In genomic region chr14:35949933-35950332, GRCh38 we compare ENCODE assay signal across 13 cellular contexts.
DNase-seq lines count a peak whose midpoint lies in the region; ATAC-seq and TF ChIP-seq lines count a peak whose summit lies in the region.
"Had no signal": no experiment of that assay in that cellular context is flagged by ENCODE, and none has a peak within 500 bp of the region (broad histone marks: within the 10 kb centered on the region; RNA-seq: fewer than 3 reads in every experiment).

No MANE protein-coding gene starts in this region.

- no peak overlapping the region for H3K4me2 ChIP-seq in GM23338
- H3K4me2 ChIP-seq: PC-9 had no signal

- no peaks in the 10 kb centered on the region for H3K9me2 ChIP-seq in GM23338 (ENCODE audit: insufficient read depth)

- H3K4me3 ChIP-seq in GM23338 (no peak overlapping the region), psoas muscle (no peak overlapping the region), gastrocnemius medialis (no peak overlapping the region)
- H3K4me3 ChIP-seq: PC-9, uterus had no signal

- WGBS in psoas muscle, 3 donors, result 37 to 47% (median 47%) methylated on average over 1 of the region's 1 CpG

- H3K4me3 Mint-ChIP-seq in GM23338 (no peak overlapping the region), mesothelial cell of epicardium (no peak overlapping the region)
- H3K4me3 Mint-ChIP-seq: stimulated activated memory B cell treated with anti-CD40 and anti-IgM and Interleukin-4, amounts not matched to agents 10 μg/mL and 1 μg/mL and 100 μg/mL, for 72 hours had no signal

- H3K36me3 Mint-ChIP-seq in GM23338 (ENCODE audit: low read depth), result no peaks in the 10 kb centered on the region; the same call in 2 of the 3 replicates
- H3K36me3 Mint-ChIP-seq in mesothelial cell of epicardium, result no peaks in the 10 kb centered on the region
- H3K36me3 Mint-ChIP-seq: stimulated activated memory B cell treated with anti-CD40 and anti-IgM and Interleukin-4, amounts not matched to agents 10 μg/mL and 1 μg/mL and 100 μg/mL, for 72 hours had no signal

- H3K27ac Mint-ChIP-seq in GM23338 (no peak overlapping the region), mesothelial cell of epicardium (peak overlapping the region; percentile 19)
- H3K27ac Mint-ChIP-seq: stimulated activated memory B cell treated with anti-CD40 and anti-IgM and Interleukin-4, amounts not matched to agents 10 μg/mL and 1 μg/mL and 100 μg/mL, for 72 hours had no signal

- H3K79me2 ChIP-seq in GM23338 (replicated peaks; ENCODE audit: insufficient read depth), result no peaks in the 10 kb centered on the region

- no peak overlapping the region for H2AFZ ChIP-seq in GM23338
- H2AFZ ChIP-seq: PC-9 had no signal

- H3K27me3 ChIP-seq in GM23338 (ENCODE audit: insufficient read depth) (no peaks in the 10 kb centered on the region), psoas muscle (ENCODE audit: insufficient read depth in 3 of 3, low read length in 2 of 3) (peaks cover 0 to 3% (median 0%) of the 10 kb centered on the region in 3 donors), gastrocnemius medialis (no peaks in the 10 kb centered on the region)
- H3K27me3 ChIP-seq: uterus had no signal

- H3K27ac ChIP-seq in GM23338 (ENCODE audit: low read depth), result no peak overlapping the region
- no peak overlapping the region for H3K27ac ChIP-seq in psoas muscle
- H3K27ac ChIP-seq in gastrocnemius medialis, result no peak overlapping the region
- H3K27ac ChIP-seq: PC-9, uterus had no signal

- ATAC-seq in GM23338, result no peak
- ATAC-seq in HG02759 (IDR thresholded peaks at IDR 0.05; ENCODE audit: unreplicated experiment), result no peak
- no peak for ATAC-seq in psoas muscle
- no peak for ATAC-seq in GM18519 (IDR thresholded peaks at IDR 0.05; ENCODE audit: low FRiP score, unreplicated experiment)
- ATAC-seq in gastrocnemius medialis, result no peak
- ATAC-seq: stimulated activated memory B cell treated with anti-CD40 and anti-IgM and Interleukin-4, amounts not matched to agents 10 μg/mL and 1 μg/mL and 100 μg/mL, for 72 hours had no signal

- no peaks in the 10 kb centered on the region for H3F3A ChIP-seq in GM23338 (replicated peaks; ENCODE audit: low read depth)

- peaks cover 23% of the 10 kb centered on the region for H3K4me1 Mint-ChIP-seq in GM23338
- H3K4me1 Mint-ChIP-seq in mesothelial cell of epicardium, result peaks cover 6% of the 10 kb centered on the region
- H3K4me1 Mint-ChIP-seq: stimulated activated memory B cell treated with anti-CD40 and anti-IgM and Interleukin-4, amounts not matched to agents 10 μg/mL and 1 μg/mL and 100 μg/mL, for 72 hours had no signal

- H3K4me1 ChIP-seq in GM23338 (ENCODE audit: insufficient read depth), result peaks cover 19% of the 10 kb centered on the region
- no peaks in the 10 kb centered on the region for H3K4me1 ChIP-seq in psoas muscle
- no peaks in the 10 kb centered on the region for H3K4me1 ChIP-seq in gastrocnemius medialis
- H3K4me1 ChIP-seq: uterus had no signal

- no peaks in the 10 kb centered on the region for H4K20me1 ChIP-seq in GM23338 (replicated peaks; ENCODE audit: insufficient read depth)

- H3K9me3 ChIP-seq in psoas muscle (no peaks in the 10 kb centered on the region), gastrocnemius medialis (no peaks in the 10 kb centered on the region)
- H3K9me3 ChIP-seq: uterus had no signal

- TF ChIP-seq CTCF in GM23338 (conservative IDR thresholded peaks at IDR 0.05; ENCODE audit: low read depth in 2 of 2) (no peak), mesothelial cell of epicardium (IDR thresholded peaks at IDR 0.05; ENCODE audit: unreplicated experiment) (no peak), psoas muscle (IDR thresholded peaks at IDR 0.05) (no peak), gastrocnemius medialis (IDR thresholded peaks at IDR 0.05 in 4 of 5, conservative IDR thresholded peaks at IDR 0.05 in 1 of 5) (no peak)

- no peaks in the 10 kb centered on the region for H3K36me3 ChIP-seq in GM23338 (ENCODE audit: insufficient read depth)
- no peaks in the 10 kb centered on the region for H3K36me3 ChIP-seq in psoas muscle (ENCODE audit: insufficient read depth in 1 of 2, low read depth in 1 of 2)
- no peaks in the 10 kb centered on the region for H3K36me3 ChIP-seq in gastrocnemius medialis
- H3K36me3 ChIP-seq: uterus had no signal

- in situ Hi-C loops in gastrocnemius medialis (cut with MboI; ENCODE audit: low sequenced_read_pairs in 4 of 4), result no loop called here

- H3K9me3 Mint-ChIP-seq in GM23338 (no peaks in the 10 kb centered on the region), mesothelial cell of epicardium (no peaks in the 10 kb centered on the region)
- H3K9me3 Mint-ChIP-seq: stimulated activated memory B cell treated with anti-CD40 and anti-IgM and Interleukin-4, amounts not matched to agents 10 μg/mL and 1 μg/mL and 100 μg/mL, for 72 hours had no signal

- no peaks in the 10 kb centered on the region for H3K27me3 Mint-ChIP-seq in GM23338 (ENCODE audit: insufficient read depth, low read depth, poor library complexity)
- peaks cover 2% of the 10 kb centered on the region for H3K27me3 Mint-ChIP-seq in mesothelial cell of epicardium (ENCODE audit: low read depth)
- H3K27me3 Mint-ChIP-seq: stimulated activated memory B cell treated with anti-CD40 and anti-IgM and Interleukin-4, amounts not matched to agents 10 μg/mL and 1 μg/mL and 100 μg/mL, for 72 hours had no signal

- no peak for TF ChIP-seq POLR2A in gastrocnemius medialis (IDR thresholded peaks at IDR 0.05)

- DNase-seq in GM23338 (ENCODE audit: low spot score), result peak; percentile 44
- DNase-seq in NCI-H2029 (lab: John Stamatoyannopoulos, UW), result peak; percentile 99
- peak; percentile 86 for DNase-seq in astrocyte of the hippocampus (ENCODE audit: low read depth, low spot score)
- no peak for DNase-seq in mesothelial cell of epicardium (ENCODE audit: low spot score in 2 of 2, unreplicated experiment in 2 of 2)
- DNase-seq in psoas muscle, result no peak
- DNase-seq in gastrocnemius medialis, result no peak
- DNase-seq: IMR-90, NCI-H1694 treated with DMSO at 0.1 percent for 48 hours, PC-9, uterus had no signal

- intact Hi-C loops in psoas muscle (cut with DNase I), result no loop called here
- intact Hi-C loops in gastrocnemius medialis (cut with DNase I; ENCODE audit: low total_unique reads), result no loop called here

TF ChIP-seq in GM23338, 12 proteins besides CTCF, POLR2A, EP300 and RAD21:
- TF ChIP-seq ZNF331 (CRISPR knock-in tag; IDR thresholded peaks at IDR 0.05; ENCODE audit: low read depth) (no peak), POLR2AphosphoS5 (IDR thresholded peaks at IDR 0.05; ENCODE audit: low read depth) (no peak), EZH2 (IDR thresholded peaks at IDR 0.05; ENCODE audit: low read depth, unreplicated experiment) (no peak)
TF ChIP-seq in GM23338: peak in this region for 0.

Comparison
In these comparisons a context has a peak if more than half of its experiments do, and no peak if none do; other contexts are left out.
1. DNase-seq: peak in GM23338 (single experiment), NCI-H2029 (single experiment) and astrocyte of the hippocampus (single experiment); none in mesothelial cell of epicardium (0 of 2), psoas muscle (0 of 2) and gastrocnemius medialis (0 of 2).